8 cellular contexts compared by ENCODE assay signal in genomic region chr15:66356069-66356358, GRCh38. TPM values are rescaled to one million over a fixed set of nuclear protein-coding genes. Genes with fewer than 3 reads are reported as not detected.
DNase-seq lines count a peak whose midpoint lies in the region; ATAC-seq and TF ChIP-seq lines count a peak whose summit lies in the region.

No MANE protein-coding gene starts in this region.

- no peak for TF ChIP-seq CTCF in HFFc6 (IDR thresholded peaks at IDR 0.05)
- TF ChIP-seq CTCF in brain (conservative IDR thresholded peaks at IDR 0.05) = no peak

- peak overlapping the region; percentile 94 for H3K27ac ChIP-seq in BLaER1
- peak overlapping the region; percentile 54 for H3K27ac ChIP-seq in muscle layer of duodenum (ENCODE audit: low read length)

- H3K4me2 ChIP-seq in BLaER1 = peak overlapping the region; percentile 86

- H3K4me3 ChIP-seq in BLaER1 (peak overlapping the region; percentile 76), muscle layer of duodenum (ENCODE audit: low read depth in 1 of 2, low read length in 2 of 2) (peak overlapping the region; percentile 74 to 85)

- H3K27me3 ChIP-seq in BLaER1 = no peaks in the 10 kb centered on the region
- no peaks in the 10 kb centered on the region for H3K27me3 ChIP-seq in muscle layer of duodenum (ENCODE audit: low read depth, low read length)

- H3K4me1 Mint-ChIP-seq in HFFc6 (ENCODE audit: low read depth) (peaks cover 15% of the 10 kb centered on the region), brain (peaks cover 16% of the 10 kb centered on the region)

- H3K36me3 Mint-ChIP-seq in HFFc6 (ENCODE audit: low read depth) = peaks cover 7% of the 10 kb centered on the region; the same call in 1 of the 2 replicates
- H3K36me3 Mint-ChIP-seq in brain = peaks cover 19% of the 10 kb centered on the region

- no peak for DNase-seq in HFFc6

- H3K36me3 ChIP-seq in BLaER1 = peaks cover 33% of the 10 kb centered on the region
- no peaks in the 10 kb centered on the region for H3K36me3 ChIP-seq in muscle layer of duodenum (ENCODE audit: control insufficient read depth in 1 of 2, insufficient read depth in 2 of 2, low read length in 2 of 2)

- H4K20me1 ChIP-seq in BLaER1 = no peaks in the 10 kb centered on the region

- peak overlapping the region; percentile 91 for H3K27ac Mint-ChIP-seq in HFFc6
- peak overlapping the region; percentile 73 to 96 (median 90) for H3K27ac Mint-ChIP-seq in brain

- peak overlapping the region; percentile 94 for H3K9ac ChIP-seq in BLaER1

- 0 out of 2 replicates have a peak, but pooled peaks cover 1% of the 10 kb centered on the region for H3K27me3 Mint-ChIP-seq in HFFc6 (ENCODE audit: insufficient read depth)
- peaks cover 5% of the 10 kb centered on the region for H3K27me3 Mint-ChIP-seq in brain

- H3K9me3 ChIP-seq in BLaER1 (no peaks in the 10 kb centered on the region), muscle layer of duodenum (ENCODE audit: control insufficient read depth in 1 of 2, low read length in 2 of 2) (no peaks in the 10 kb centered on the region)

- H3K4me3 Mint-ChIP-seq in HFFc6 (peak overlapping the region; percentile 93), brain (peak overlapping the region; percentile 91 to 95 (median 92))

- no peaks in the 10 kb centered on the region for H3K9me3 Mint-ChIP-seq in HFFc6
- no peaks in the 10 kb centered on the region for H3K9me3 Mint-ChIP-seq in brain

- peaks cover 19% of the 10 kb centered on the region for H3K4me1 ChIP-seq in BLaER1
- H3K4me1 ChIP-seq in muscle layer of duodenum (ENCODE audit: control insufficient read depth in 1 of 2, insufficient read depth in 2 of 2, low read length in 2 of 2) = no peaks in the 10 kb centered on the region

- ATAC-seq in GM18861 (IDR thresholded peaks at IDR 0.05; ENCODE audit: unreplicated experiment) = no peak
- ATAC-seq in HG03378 (IDR thresholded peaks at IDR 0.05; ENCODE audit: unreplicated experiment) = no peak
- ATAC-seq in HG03097 (IDR thresholded peaks at IDR 0.05; ENCODE audit: low FRiP score, unreplicated experiment) = no peak
- ATAC-seq in HG02970 (IDR thresholded peaks at IDR 0.05; ENCODE audit: low FRiP score, unreplicated experiment) = no peak

RNA-seq across cellular contexts. Expression of gene TIPIN, which starts 0.5 kb away (rescaled TPM):
- total RNA-seq in HFFc6 (2021; fragmentation: NEBNext Ultra II Directional; extraction: Animal tissue kit (Norgen Biotek cat#: 25700)) = 10 to 100 TPM in 5 of 6 experiments, 1 to 10 TPM in 1; 7.8 to 15.7 (median 14.4) TPM
- 8.1 TPM for polyA plus RNA-seq in brain (ENCODE audit: insufficient read depth, low read depth, low replicate concordance)

RNA-seq across cellular contexts. Expression of gene MAP2K1, which starts 30.7 kb away (rescaled TPM):
- total RNA-seq in HFFc6 (2021; fragmentation: NEBNext Ultra II Directional; extraction: Animal tissue kit (Norgen Biotek cat#: 25700)) = 10 to 100 TPM; 45.2 to 64.7 (median 49.5) TPM
- 61.3 TPM for polyA plus RNA-seq in brain (ENCODE audit: insufficient read depth, low read depth, low replicate concordance)
